In the genomic region with DNA sequence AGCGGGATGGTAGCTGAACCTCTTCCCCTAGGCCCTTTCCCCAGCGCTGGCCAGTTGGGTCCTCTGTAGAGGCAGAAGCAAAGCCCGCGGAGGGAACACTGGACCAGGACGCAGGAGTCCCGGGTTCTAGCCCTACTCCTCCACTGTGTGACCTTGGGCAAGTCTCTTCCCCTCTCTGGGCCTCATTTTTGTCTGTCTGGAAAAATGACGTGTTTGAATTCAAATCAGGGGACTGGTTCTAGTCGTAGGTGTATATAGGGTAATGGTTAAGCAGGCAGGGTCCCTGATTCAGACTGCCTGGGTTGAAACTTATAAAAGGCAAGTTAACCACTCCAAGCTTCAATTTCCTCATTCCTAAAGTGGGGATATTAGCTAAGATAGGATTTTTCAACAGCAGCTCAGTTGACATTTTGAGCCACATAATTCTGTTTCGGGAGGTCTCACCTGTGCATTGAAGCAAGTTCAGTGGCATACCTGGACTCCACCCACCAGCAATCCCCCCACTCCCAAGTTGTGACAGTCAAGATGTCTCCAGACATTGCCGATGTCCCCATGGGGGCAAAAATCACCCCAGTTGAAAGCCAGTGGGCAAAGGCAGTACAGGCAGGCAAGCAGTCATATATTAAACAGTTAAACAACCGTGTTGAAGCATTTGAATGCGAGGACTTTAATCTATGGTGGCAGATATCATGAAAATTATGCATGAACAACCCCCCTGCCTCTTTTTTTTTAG, we compare ENCODE assay signal across 8 cellular contexts. TPM values are rescaled to one million over a fixed set of nuclear protein-coding genes. Genes with fewer than 3 reads are reported as not detected.
DNase-seq lines count a peak whose midpoint lies in the region; ATAC-seq, FAIRE-seq and TF ChIP-seq lines count a peak whose summit lies in the region.

No MANE protein-coding gene starts in this region.

- peaks cover 42% of the 10 kb centered on the region for H3K4me1 Mint-ChIP-seq in activated T-cell treated with anti-CD3 and anti-CD28 coated beads, Interleukin-2, amount 50 U/mL, for 72 hours (ENCODE audit: low read depth)
- peaks cover 40% of the 10 kb centered on the region for H3K4me1 Mint-ChIP-seq in stimulated activated naive CD8-positive, alpha-beta T cell treated with anti-CD3 and anti-CD28 coated beads, Interleukin-15, Interleukin-2, amounts not matched to agents 100 ng/mL and 50 ng/mL, for 24 hours (ENCODE audit: low read depth)

- no peak for FAIRE-seq in frontal cortex (lab: Jason Lieb, UNC)

- WGBS in heart left ventricle, 4 donors = 6 to 15% (median 8%) methylated on average over 11 to 12 of the region's 12 CpGs

- peak overlapping the region; percentile 87 to 91 for H3K4me3 Mint-ChIP-seq in activated T-cell treated with anti-CD3 and anti-CD28 coated beads, Interleukin-2, amount 50 U/mL, for 72 hours
- peak overlapping the region; percentile 91 for H3K4me3 Mint-ChIP-seq in stimulated activated naive CD8-positive, alpha-beta T cell treated with anti-CD3 and anti-CD28 coated beads, Interleukin-15, Interleukin-2, amounts not matched to agents 100 ng/mL and 50 ng/mL, for 24 hours

- intact Hi-C loops in heart left ventricle (cut with DNase I) = loop anchor here in 4 of 10 donors (1.0 to 10.0 kb wide), 8 partner anchors 23 to 75 kb away; partner anchors contain the start of genes DDX54 (in 1 of the 4) and RITA1 (in 1 of the 4)
- intact Hi-C loops in Right ventricle myocardium superior (cut with DNase I) = loop anchor here (10.0 kb wide), 1 partner anchor 53 kb away; no protein-coding TSS in a partner anchor

- peak overlapping the region; percentile 64 to 97 (median 84) for H3K4me3 ChIP-seq in heart left ventricle
- peak overlapping the region; percentile 82 for H3K4me3 ChIP-seq in iPS-18c (ENCODE audit: insufficient read depth, low read depth, low read length)

- H3K36me3 ChIP-seq in heart left ventricle = peaks cover 0 to 13% (median 5%) of the 10 kb centered on the region in 9 donors

- peak overlapping the region; percentile 82 for H3K27ac Mint-ChIP-seq in activated T-cell treated with anti-CD3 and anti-CD28 coated beads, Interleukin-2, amount 50 U/mL, for 72 hours
- peak overlapping the region; percentile 91 for H3K27ac Mint-ChIP-seq in stimulated activated naive CD8-positive, alpha-beta T cell treated with anti-CD3 and anti-CD28 coated beads, Interleukin-15, Interleukin-2, amounts not matched to agents 100 ng/mL and 50 ng/mL, for 24 hours

- no peaks in the 10 kb centered on the region for H3K27me3 ChIP-seq in heart left ventricle

- peaks cover 9 to 57% (median 45%) of the 10 kb centered on the region in 12 donors for H3K4me1 ChIP-seq in heart left ventricle

- DNase-seq in heart left ventricle (no peak), Right ventricle myocardium superior (no peak), RPMI8226 (no peak), glomerular visceral epithelial cell (ENCODE audit: extremely low spot score) (no peak), frontal cortex (ENCODE audit: low spot score in 2 of 2) (no peak)
- peak in 1 of 2 donors; percentile 37 for DNase-seq in activated T-cell treated with anti-CD3 and anti-CD28 coated beads, Interleukin-2, amount 50 U/mL, for 72 hours

- no peak for TF ChIP-seq POLR2A in heart left ventricle (IDR thresholded peaks at IDR 0.05)

- ATAC-seq in heart left ventricle = no peak
- ATAC-seq in Right ventricle myocardium superior (ENCODE audit: poor library complexity) = no peak
- no peak for ATAC-seq in activated T-cell treated with anti-CD3 and anti-CD28 coated beads, Interleukin-2, amount 50 U/mL, for 72 hours (replicated peaks in 1 of 2)

- peak overlapping the region; percentile 61 to 98 (median 94) for H3K27ac ChIP-seq in heart left ventricle

- H3K9me3 ChIP-seq in heart left ventricle (no peaks in the 10 kb centered on the region), iPS-18c (ENCODE audit: control insufficient read depth, insufficient read depth, low read length) (peaks cover 3% of the 10 kb centered on the region)

- peaks cover 0 to 4% of the 10 kb centered on the region in 2 donors for H3K36me3 Mint-ChIP-seq in activated T-cell treated with anti-CD3 and anti-CD28 coated beads, Interleukin-2, amount 50 U/mL, for 72 hours (ENCODE audit: insufficient read depth in 2 of 2)
- H3K36me3 Mint-ChIP-seq in stimulated activated naive CD8-positive, alpha-beta T cell treated with anti-CD3 and anti-CD28 coated beads, Interleukin-15, Interleukin-2, amounts not matched to agents 100 ng/mL and 50 ng/mL, for 24 hours (ENCODE audit: low read depth) = peaks cover 11% of the 10 kb centered on the region

- no peaks in the 10 kb centered on the region for H3K27me3 Mint-ChIP-seq in activated T-cell treated with anti-CD3 and anti-CD28 coated beads, Interleukin-2, amount 50 U/mL, for 72 hours (ENCODE audit: low read depth)
- no peaks in the 10 kb centered on the region for H3K27me3 Mint-ChIP-seq in stimulated activated naive CD8-positive, alpha-beta T cell treated with anti-CD3 and anti-CD28 coated beads, Interleukin-15, Interleukin-2, amounts not matched to agents 100 ng/mL and 50 ng/mL, for 24 hours

- H3K9me3 Mint-ChIP-seq in activated T-cell treated with anti-CD3 and anti-CD28 coated beads, Interleukin-2, amount 50 U/mL, for 72 hours = no peaks in the 10 kb centered on the region
- no peaks in the 10 kb centered on the region for H3K9me3 Mint-ChIP-seq in stimulated activated naive CD8-positive, alpha-beta T cell treated with anti-CD3 and anti-CD28 coated beads, Interleukin-15, Interleukin-2, amounts not matched to agents 100 ng/mL and 50 ng/mL, for 24 hours

- TF ChIP-seq CTCF in heart left ventricle (IDR thresholded peaks at IDR 0.05) = no peak

RNA-seq across cellular contexts. Expression of gene TPCN1, which starts 0.9 kb away (rescaled TPM):
- 100 to 1,000 TPM in 4 of 9 donors, 10 to 100 TPM in 5; 52.1 to 136 (median 92.0) TPM for total RNA-seq in heart left ventricle
- polyA plus RNA-seq in heart left ventricle = 10 to 100 TPM; 22.6 to 75.1 TPM
- total RNA-seq in Right ventricle myocardium superior = 128 TPM
- total RNA-seq in activated T-cell treated with anti-CD3 and anti-CD28 coated beads, Interleukin-2, amount 50 U/mL, for 72 hours = 10 to 100 TPM; 74.7 to 84.0 TPM
- total RNA-seq in frontal cortex = 2.4 TPM

RNA-seq across cellular contexts. Expression of gene RITA1, which starts 36.6 kb away (rescaled TPM):
- total RNA-seq in heart left ventricle = 10 to 100 TPM; 13.3 to 30.7 (median 16.0) TPM
- polyA plus RNA-seq in heart left ventricle = 10 to 100 TPM; 10.4 to 12.9 TPM
- 16.3 TPM for total RNA-seq in Right ventricle myocardium superior
- 10 to 100 TPM; 21.3 to 25.1 TPM for total RNA-seq in activated T-cell treated with anti-CD3 and anti-CD28 coated beads, Interleukin-2, amount 50 U/mL, for 72 hours
- 10.2 TPM for total RNA-seq in frontal cortex

RNA-seq across cellular contexts. Expression of gene DDX54, which starts 36.9 kb away (rescaled TPM):
- 10 to 100 TPM; 28.2 to 60.2 (median 38.2) TPM for total RNA-seq in heart left ventricle
- polyA plus RNA-seq in heart left ventricle = 10 to 100 TPM; 23.4 to 53.2 TPM
- 33.6 TPM for total RNA-seq in Right ventricle myocardium superior
- total RNA-seq in activated T-cell treated with anti-CD3 and anti-CD28 coated beads, Interleukin-2, amount 50 U/mL, for 72 hours = 10 to 100 TPM; 81.4 to 82.7 TPM
- 11.0 TPM for total RNA-seq in frontal cortex

Comparison
In these comparisons a context has a peak if more than half of its experiments do, and no peak if none do; other contexts are left out.
1. RNA of gene TPCN1, which starts 0.9 kb away (total RNA-seq): 128 TPM in Right ventricle myocardium superior (single experiment), 52.1 to 136 TPM in heart left ventricle and 74.7 to 84.0 TPM in activated T-cell treated with anti-CD3 and anti-CD28 coated beads, Interleukin-2, amount 50 U/mL, for 72 hours; 2.4 TPM in frontal cortex (single experiment); every median in the first group is over 10 times any median in the second.